29 cellular contexts compared by ENCODE assay signal in the genomic region with DNA sequence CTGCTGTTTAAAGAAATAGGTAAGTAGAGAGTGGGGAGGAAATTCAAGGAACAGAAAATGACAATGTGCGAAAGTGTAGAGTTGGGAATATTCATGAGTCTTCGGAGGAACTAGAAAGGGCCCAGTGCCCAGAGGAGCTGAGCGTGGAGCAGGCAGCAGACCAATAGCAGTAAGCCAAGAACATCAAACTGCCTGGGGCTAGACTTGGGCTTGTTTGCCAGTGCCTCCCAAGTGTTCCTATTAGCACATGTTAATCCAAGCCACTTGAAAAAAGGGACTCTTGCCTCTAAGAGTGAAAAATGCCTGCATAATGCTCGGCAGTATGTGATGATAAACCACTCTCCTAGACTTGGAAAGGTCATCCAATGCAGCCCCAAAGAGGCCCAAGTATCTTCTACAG. TPM values are rescaled to one million over a fixed set of nuclear protein-coding genes. Genes with fewer than 3 reads are reported as not detected.
"Had no signal": no experiment of that assay in that cellular context is flagged by ENCODE, and none has a peak within 500 bp of the region (broad histone marks: within the 10 kb centered on the region; RNA-seq: fewer than 3 reads in every experiment).

No MANE protein-coding gene starts in this region.

- H3K4me1 Mint-ChIP-seq: activated T-helper 17 cell treated with anti-CD3 and anti-CD28 coated beads, Interleukin-2, amount 50 U/mL, for 72 hours had no signal

- H3K4me3 ChIP-seq: cardiac muscle cell, esophagus squamous epithelium, lower lobe of right lung, ovary, right lobe of liver, stomach, thoracic aorta, upper lobe of left lung had no signal

- H3K36me3 Mint-ChIP-seq: activated naive CD8-positive, alpha-beta T cell treated with anti-CD3 and anti-CD28 coated beads for 36 hours had no signal

- H3K36me3 ChIP-seq: cardiac muscle cell, esophagus squamous epithelium, lower lobe of right lung, ovary, right lobe of liver, stomach, thoracic aorta, upper lobe of left lung had no signal

- H3K9me3 Mint-ChIP-seq: activated CD4-positive, alpha-beta T cell treated with anti-CD3 and anti-CD28 coated beads, Interleukin-2, amount 10 ng/mL, durations not matched to agents 24 days and 14 days; activated CD8-positive, alpha-beta T cell treated with anti-CD3 and anti-CD28 coated beads for 36 hours; activated naive CD8-positive, alpha-beta T cell treated with anti-CD3 and anti-CD28 coated beads for 36 hours; activated T-helper 17 cell treated with anti-CD3 and anti-CD28 coated beads, Interleukin-2, amount 50 U/mL, for 72 hours; dendritic cell treated with granulocyte-macrophage colony-stimulating factor and Interleukin-4, amounts not matched to agents 40 ng/mL and 50 ng/mL, for 4 days had no signal

- FAIRE-seq: endothelial cell of umbilical vein, small intestine had no signal

- H3K27me3 ChIP-seq: ovary had no signal

- H3K9me3 ChIP-seq: esophagus squamous epithelium, lower lobe of right lung, ovary, right lobe of liver, stomach, thoracic aorta, upper lobe of left lung had no signal

- ATAC-seq: activated CD8-positive, alpha-beta T cell treated with anti-CD3 and anti-CD28 coated beads for 36 hours; activated T-helper 17 cell treated with anti-CD3 and anti-CD28 coated beads, Interleukin-2, amount 50 U/mL, for 72 hours; left colon; lower lobe of right lung; right lobe of liver had no signal

- DNase-seq: activated CD4-positive, alpha-beta T cell treated with anti-CD3 and anti-CD28 coated beads, Interleukin-2, amount 10 ng/mL, durations not matched to agents 24 days and 14 days; activated CD8-positive, alpha-beta T cell treated with anti-CD3 and anti-CD28 coated beads for 36 hours; activated naive CD4-positive, alpha-beta T cell; activated naive CD8-positive, alpha-beta T cell treated with anti-CD3 and anti-CD28 coated beads for 36 hours; activated T-cell treated with anti-CD3 and anti-CD28 coated beads, Interleukin-2, amount 50 U/mL, for 1 hour; amniotic stem cell; effector CD8-positive, alpha-beta T cell; esophagus squamous epithelium; glutamatergic neuron; islet precursor cell; left colon; lower lobe of right lung; ovary; right lobe of liver; small intestine; stimulated activated CD4-positive, alpha-beta T cell treated with anti-CD3 and anti-CD28 coated beads, Interleukin-15, amount 100 ng/mL, for 24 hours; stimulated activated CD4-positive, alpha-beta T cell treated with anti-CD3 and anti-CD28 coated beads, Interleukin-2, amount 100 ng/mL, for 48 hours; stomach; T1000; upper lobe of left lung had no signal

- H3K27ac Mint-ChIP-seq: activated CD4-positive, alpha-beta T cell treated with anti-CD3 and anti-CD28 coated beads, Interleukin-2, amount 10 ng/mL, durations not matched to agents 24 days and 14 days; activated CD8-positive, alpha-beta T cell treated with anti-CD3 and anti-CD28 coated beads for 36 hours; activated naive CD8-positive, alpha-beta T cell treated with anti-CD3 and anti-CD28 coated beads for 36 hours; activated T-helper 17 cell treated with anti-CD3 and anti-CD28 coated beads, Interleukin-2, amount 50 U/mL, for 72 hours; dendritic cell treated with granulocyte-macrophage colony-stimulating factor and Interleukin-4, amounts not matched to agents 40 ng/mL and 50 ng/mL, for 4 days had no signal

- H3K27ac ChIP-seq: cardiac muscle cell, esophagus squamous epithelium, lower lobe of right lung, ovary, right lobe of liver, stomach, thoracic aorta, upper lobe of left lung had no signal

- H3K4me3 Mint-ChIP-seq: activated CD4-positive, alpha-beta T cell treated with anti-CD3 and anti-CD28 coated beads, Interleukin-2, amount 10 ng/mL, durations not matched to agents 24 days and 14 days; activated CD8-positive, alpha-beta T cell treated with anti-CD3 and anti-CD28 coated beads for 36 hours; activated naive CD8-positive, alpha-beta T cell treated with anti-CD3 and anti-CD28 coated beads for 36 hours; activated T-helper 17 cell treated with anti-CD3 and anti-CD28 coated beads, Interleukin-2, amount 50 U/mL, for 72 hours; dendritic cell treated with granulocyte-macrophage colony-stimulating factor and Interleukin-4, amounts not matched to agents 40 ng/mL and 50 ng/mL, for 4 days had no signal

RNA-seq across cellular contexts. Expression of gene TAL2, which starts 1.2 kb away (rescaled TPM):
- total RNA-seq: activated CD4-positive, alpha-beta T cell treated with anti-CD3 and anti-CD28 coated beads, Interleukin-2, amount 10 ng/mL, durations not matched to agents 24 days and 14 days; activated CD8-positive, alpha-beta T cell treated with anti-CD3 and anti-CD28 coated beads for 36 hours; activated naive CD8-positive, alpha-beta T cell treated with anti-CD3 and anti-CD28 coated beads for 36 hours; activated T-helper 17 cell treated with anti-CD3 and anti-CD28 coated beads, Interleukin-2, amount 50 U/mL, for 72 hours; cardiac muscle cell; chondrocyte; endothelial cell of umbilical vein; esophagus squamous epithelium; fibroblast of villous mesenchyme; left colon; lower lobe of right lung; pulmonary artery endothelial cell; T-helper 1 cell treated with Interleukin-12 subunit alpha and Interleukin-12 subunit beta and Interleukin-4 antibody, amounts not matched to agents 30 ng/mL and 1 ng/mL, for 36 hours; thoracic aorta; upper lobe of left lung had no signal
- polyA plus RNA-seq: stomach had no signal
